Comparison of ENCODE assay signal across 1 cellular context in the genomic region with DNA sequence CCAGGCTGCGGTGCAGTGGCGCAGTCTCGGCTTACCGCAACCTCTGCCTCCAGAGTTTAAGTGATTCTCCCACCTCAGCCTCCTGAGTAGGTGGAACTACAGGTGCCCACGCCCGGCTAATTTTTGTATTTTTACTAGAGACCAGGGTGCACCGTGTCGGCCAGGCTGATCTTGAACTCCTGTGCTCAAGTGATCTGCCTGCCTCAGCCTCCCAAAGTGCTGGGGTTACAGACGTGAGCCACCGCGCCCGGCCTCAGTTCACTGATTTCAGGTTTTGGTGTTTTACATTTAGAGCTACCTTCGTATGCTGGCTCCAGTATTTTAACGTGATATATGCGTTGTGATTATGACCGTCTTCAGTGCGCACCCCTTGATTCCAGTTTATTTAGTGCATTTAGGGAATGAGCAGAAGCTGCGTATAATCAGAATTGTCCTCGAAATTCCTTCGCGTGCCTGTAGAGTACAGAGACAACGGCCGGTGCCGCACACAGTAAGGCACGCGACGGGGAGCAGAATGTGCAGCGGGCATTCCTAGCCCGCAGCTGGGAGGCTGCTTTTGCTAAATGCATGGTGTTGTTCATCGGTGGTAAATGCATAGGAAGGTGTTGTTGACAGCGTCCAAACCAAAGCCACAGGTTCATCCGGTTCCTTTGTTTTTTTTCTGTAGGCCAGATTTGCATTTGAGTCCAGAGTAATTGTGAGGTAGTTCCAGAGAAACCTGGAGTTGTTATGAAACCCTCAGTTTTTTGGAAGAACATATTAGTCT.
TF ChIP-seq lines count a peak whose summit lies in the region.

No MANE protein-coding gene starts in this region.

TF ChIP-seq in GM23338, 12 proteins besides CTCF, POLR2A, EP300 and RAD21 (continued from another document):
- TF ChIP-seq, protein P1, sequence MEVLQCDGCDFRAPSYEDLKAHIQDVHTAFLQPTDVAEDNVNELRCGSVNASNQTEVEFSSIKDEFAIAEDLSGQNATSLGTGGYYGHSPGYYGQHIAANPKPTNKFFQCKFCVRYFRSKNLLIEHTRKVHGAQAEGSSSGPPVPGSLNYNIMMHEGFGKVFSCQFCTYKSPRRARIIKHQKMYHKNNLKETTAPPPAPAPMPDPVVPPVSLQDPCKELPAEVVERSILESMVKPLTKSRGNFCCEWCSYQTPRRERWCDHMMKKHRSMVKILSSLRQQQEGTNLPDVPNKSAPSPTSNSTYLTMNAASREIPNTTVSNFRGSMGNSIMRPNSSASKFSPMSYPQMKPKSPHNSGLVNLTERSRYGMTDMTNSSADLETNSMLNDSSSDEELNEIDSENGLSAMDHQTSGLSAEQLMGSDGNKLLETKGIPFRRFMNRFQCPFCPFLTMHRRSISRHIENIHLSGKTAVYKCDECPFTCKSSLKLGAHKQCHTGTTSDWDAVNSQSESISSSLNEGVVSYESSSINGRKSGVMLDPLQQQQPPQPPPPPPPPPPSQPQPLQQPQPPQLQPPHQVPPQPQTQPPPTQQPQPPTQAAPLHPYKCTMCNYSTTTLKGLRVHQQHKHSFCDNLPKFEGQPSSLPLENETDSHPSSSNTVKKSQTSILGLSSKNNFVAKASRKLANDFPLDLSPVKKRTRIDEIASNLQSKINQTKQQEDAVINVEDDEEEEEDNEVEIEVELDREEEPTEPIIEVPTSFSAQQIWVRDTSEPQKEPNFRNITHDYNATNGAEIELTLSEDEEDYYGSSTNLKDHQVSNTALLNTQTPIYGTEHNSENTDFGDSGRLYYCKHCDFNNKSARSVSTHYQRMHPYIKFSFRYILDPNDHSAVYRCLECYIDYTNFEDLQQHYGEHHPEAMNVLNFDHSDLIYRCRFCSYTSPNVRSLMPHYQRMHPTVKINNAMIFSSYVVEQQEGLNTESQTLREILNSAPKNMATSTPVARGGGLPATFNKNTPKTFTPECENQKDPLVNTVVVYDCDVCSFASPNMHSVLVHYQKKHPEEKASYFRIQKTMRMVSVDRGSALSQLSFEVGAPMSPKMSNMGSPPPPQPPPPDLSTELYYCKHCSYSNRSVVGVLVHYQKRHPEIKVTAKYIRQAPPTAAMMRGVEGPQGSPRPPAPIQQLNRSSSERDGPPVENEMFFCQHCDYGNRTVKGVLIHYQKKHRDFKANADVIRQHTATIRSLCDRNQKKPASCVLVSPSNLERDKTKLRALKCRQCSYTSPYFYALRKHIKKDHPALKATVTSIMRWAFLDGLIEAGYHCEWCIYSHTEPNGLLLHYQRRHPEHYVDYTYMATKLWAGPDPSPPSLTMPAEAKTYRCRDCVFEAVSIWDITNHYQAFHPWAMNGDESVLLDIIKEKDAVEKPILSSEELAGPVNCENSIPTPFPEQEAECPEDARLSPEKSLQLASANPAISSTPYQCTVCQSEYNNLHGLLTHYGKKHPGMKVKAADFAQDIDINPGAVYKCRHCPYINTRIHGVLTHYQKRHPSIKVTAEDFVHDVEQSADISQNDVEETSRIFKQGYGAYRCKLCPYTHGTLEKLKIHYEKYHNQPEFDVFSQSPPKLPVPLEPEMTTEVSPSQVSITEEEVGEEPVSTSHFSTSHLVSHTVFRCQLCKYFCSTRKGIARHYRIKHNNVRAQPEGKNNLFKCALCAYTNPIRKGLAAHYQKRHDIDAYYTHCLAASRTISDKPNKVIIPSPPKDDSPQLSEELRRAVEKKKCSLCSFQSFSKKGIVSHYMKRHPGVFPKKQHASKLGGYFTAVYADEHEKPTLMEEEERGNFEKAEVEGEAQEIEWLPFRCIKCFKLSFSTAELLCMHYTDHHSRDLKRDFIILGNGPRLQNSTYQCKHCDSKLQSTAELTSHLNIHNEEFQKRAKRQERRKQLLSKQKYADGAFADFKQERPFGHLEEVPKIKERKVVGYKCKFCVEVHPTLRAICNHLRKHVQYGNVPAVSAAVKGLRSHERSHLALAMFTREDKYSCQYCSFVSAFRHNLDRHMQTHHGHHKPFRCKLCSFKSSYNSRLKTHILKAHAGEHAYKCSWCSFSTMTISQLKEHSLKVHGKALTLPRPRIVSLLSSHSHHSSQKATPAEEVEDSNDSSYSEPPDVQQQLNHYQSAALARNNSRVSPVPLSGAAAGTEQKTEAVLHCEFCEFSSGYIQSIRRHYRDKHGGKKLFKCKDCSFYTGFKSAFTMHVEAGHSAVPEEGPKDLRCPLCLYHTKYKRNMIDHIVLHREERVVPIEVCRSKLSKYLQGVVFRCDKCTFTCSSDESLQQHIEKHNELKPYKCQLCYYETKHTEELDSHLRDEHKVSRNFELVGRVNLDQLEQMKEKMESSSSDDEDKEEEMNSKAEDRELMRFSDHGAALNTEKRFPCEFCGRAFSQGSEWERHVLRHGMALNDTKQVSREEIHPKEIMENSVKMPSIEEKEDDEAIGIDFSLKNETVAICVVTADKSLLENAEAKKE (CRISPR knock-in tag; IDR thresholded peaks at IDR 0.05): no peak
- TF ChIP-seq, protein P2, sequence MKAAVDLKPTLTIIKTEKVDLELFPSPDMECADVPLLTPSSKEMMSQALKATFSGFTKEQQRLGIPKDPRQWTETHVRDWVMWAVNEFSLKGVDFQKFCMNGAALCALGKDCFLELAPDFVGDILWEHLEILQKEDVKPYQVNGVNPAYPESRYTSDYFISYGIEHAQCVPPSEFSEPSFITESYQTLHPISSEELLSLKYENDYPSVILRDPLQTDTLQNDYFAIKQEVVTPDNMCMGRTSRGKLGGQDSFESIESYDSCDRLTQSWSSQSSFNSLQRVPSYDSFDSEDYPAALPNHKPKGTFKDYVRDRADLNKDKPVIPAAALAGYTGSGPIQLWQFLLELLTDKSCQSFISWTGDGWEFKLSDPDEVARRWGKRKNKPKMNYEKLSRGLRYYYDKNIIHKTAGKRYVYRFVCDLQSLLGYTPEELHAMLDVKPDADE (IDR thresholded peaks at IDR 0.05): no peak
- TF ChIP-seq POLR2AphosphoS5 (IDR thresholded peaks at IDR 0.05; ENCODE audit: low read depth) (no peak), ZNF114 (CRISPR knock-in tag; IDR thresholded peaks at IDR 0.05) (no peak), ZNF331 (CRISPR knock-in tag; IDR thresholded peaks at IDR 0.05; ENCODE audit: low read depth) (no peak), CREB1 (CRISPR knock-in tag; IDR thresholded peaks at IDR 0.05; ENCODE audit: low read depth) (no peak), NANOG (IDR thresholded peaks at IDR 0.05; ENCODE audit: borderline replicate concordance) (no peak), EZH2phosphoT487 (IDR thresholded peaks at IDR 0.05; ENCODE audit: unreplicated experiment) (no peak), STAT1 (IDR thresholded peaks at IDR 0.05; ENCODE audit: unreplicated experiment) (no peak), JUNB (IDR thresholded peaks at IDR 0.05; ENCODE audit: unreplicated experiment) (no peak)
- TF ChIP-seq, protein P3, sequence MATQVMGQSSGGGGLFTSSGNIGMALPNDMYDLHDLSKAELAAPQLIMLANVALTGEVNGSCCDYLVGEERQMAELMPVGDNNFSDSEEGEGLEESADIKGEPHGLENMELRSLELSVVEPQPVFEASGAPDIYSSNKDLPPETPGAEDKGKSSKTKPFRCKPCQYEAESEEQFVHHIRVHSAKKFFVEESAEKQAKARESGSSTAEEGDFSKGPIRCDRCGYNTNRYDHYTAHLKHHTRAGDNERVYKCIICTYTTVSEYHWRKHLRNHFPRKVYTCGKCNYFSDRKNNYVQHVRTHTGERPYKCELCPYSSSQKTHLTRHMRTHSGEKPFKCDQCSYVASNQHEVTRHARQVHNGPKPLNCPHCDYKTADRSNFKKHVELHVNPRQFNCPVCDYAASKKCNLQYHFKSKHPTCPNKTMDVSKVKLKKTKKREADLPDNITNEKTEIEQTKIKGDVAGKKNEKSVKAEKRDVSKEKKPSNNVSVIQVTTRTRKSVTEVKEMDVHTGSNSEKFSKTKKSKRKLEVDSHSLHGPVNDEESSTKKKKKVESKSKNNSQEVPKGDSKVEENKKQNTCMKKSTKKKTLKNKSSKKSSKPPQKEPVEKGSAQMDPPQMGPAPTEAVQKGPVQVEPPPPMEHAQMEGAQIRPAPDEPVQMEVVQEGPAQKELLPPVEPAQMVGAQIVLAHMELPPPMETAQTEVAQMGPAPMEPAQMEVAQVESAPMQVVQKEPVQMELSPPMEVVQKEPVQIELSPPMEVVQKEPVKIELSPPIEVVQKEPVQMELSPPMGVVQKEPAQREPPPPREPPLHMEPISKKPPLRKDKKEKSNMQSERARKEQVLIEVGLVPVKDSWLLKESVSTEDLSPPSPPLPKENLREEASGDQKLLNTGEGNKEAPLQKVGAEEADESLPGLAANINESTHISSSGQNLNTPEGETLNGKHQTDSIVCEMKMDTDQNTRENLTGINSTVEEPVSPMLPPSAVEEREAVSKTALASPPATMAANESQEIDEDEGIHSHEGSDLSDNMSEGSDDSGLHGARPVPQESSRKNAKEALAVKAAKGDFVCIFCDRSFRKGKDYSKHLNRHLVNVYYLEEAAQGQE (IDR thresholded peaks at IDR 0.05; ENCODE audit: unreplicated experiment): no peak
